Comparison of ENCODE assay signal across 10 cellular contexts in genomic region chr4:108036252-108036651, GRCh38. TPM values are rescaled to one million over a fixed set of nuclear protein-coding genes. Genes with fewer than 3 reads are reported as not detected.
DNase-seq lines count a peak whose midpoint lies in the region; ATAC-seq and TF ChIP-seq lines count a peak whose summit lies in the region.
"Had no signal": no experiment of that assay in that cellular context is flagged by ENCODE, and none has a peak within 500 bp of the region (broad histone marks: within the 10 kb centered on the region; RNA-seq: fewer than 3 reads in every experiment).

No MANE protein-coding gene starts in this region.

- TF ChIP-seq CTCF in psoas muscle (IDR thresholded peaks at IDR 0.05): no peak
- no peak for TF ChIP-seq CTCF in adrenal gland (IDR thresholded peaks at IDR 0.05)

- H3K9me3 ChIP-seq in psoas muscle (no peaks in the 10 kb centered on the region), adrenal gland (replicated peaks in 1 of 3) (no peaks in the 10 kb centered on the region)

- H3K4me3 ChIP-seq in psoas muscle (no peak overlapping the region), adrenal gland (no peak overlapping the region)
- H3K4me3 ChIP-seq: skin epidermis had no signal

- H3K36me3 ChIP-seq in psoas muscle (ENCODE audit: insufficient read depth in 1 of 2, low read depth in 1 of 2) (peaks cover 10 to 44% of the 10 kb centered on the region in 2 donors), adrenal gland (replicated peaks in 1 of 2) (peaks cover 0 to 14% of the 10 kb centered on the region in 2 donors)

- H3K27ac ChIP-seq in psoas muscle (no peak overlapping the region), adrenal gland (no peak overlapping the region)

- H3K27me3 ChIP-seq in psoas muscle (ENCODE audit: insufficient read depth in 3 of 3, low read length in 2 of 3) (no peaks in the 10 kb centered on the region), adrenal gland (no peaks in the 10 kb centered on the region)

- intact Hi-C loops in psoas muscle (cut with DNase I): no loop called here
- intact Hi-C loops in adrenal gland (cut with DNase I): no loop called here

- ATAC-seq in GM18873 (IDR thresholded peaks at IDR 0.05; ENCODE audit: low FRiP score, unreplicated experiment) (peak; percentile 95), HG03039 (IDR thresholded peaks at IDR 0.05; ENCODE audit: unreplicated experiment) (peak; percentile 94), psoas muscle (peak; percentile 57 to 78 (median 62))
- ATAC-seq: HCT116 had no signal

- DNase-seq in activated CD4-positive, alpha-beta T cell treated with anti-CD3 and anti-CD28 coated beads for 4 hours: peak; percentile 66 to 67
- DNase-seq in psoas muscle (no peak), NCI-H510A treated with DMSO at 0.1 percent for 48 hours (lab: John Stamatoyannopoulos, UW) (no peak), adrenal gland (no peak), globus pallidus (ENCODE audit: low spot score) (no peak), amygdala (lab: John Stamatoyannopoulos, UW) (no peak)

- H3K4me1 ChIP-seq in psoas muscle (no peaks in the 10 kb centered on the region), adrenal gland (replicated peaks in 1 of 2) (no peaks in the 10 kb centered on the region)

- 66 to 80% (median 77%) methylated on average over 6 of the region's 6 CpGs for WGBS in psoas muscle, 3 donors
- WGBS in adrenal gland, 4 donors: 86 to 90% (median 89%) methylated on average over 5 to 6 of the region's 6 CpGs

- no peak for TF ChIP-seq POLR2A in adrenal gland (IDR thresholded peaks at IDR 0.05)

RNA-seq across cellular contexts. Expression of gene HADH, which starts 46.6 kb away (rescaled TPM):
- total RNA-seq in psoas muscle (100 to 1,000 TPM in 3 of 4 donors, 10 to 100 TPM in 1; 84.4 to 150 (median 118) TPM), adrenal gland (100 to 1,000 TPM in 2 of 8 donors, 10 to 100 TPM in 6; 55.4 to 123 (median 71.5) TPM)
- polyA plus RNA-seq in psoas muscle (100 to 1,000 TPM in 1 of 3 donors, 10 to 100 TPM in 2; 26.6 to 125 (median 99.5) TPM), adrenal gland (100 to 1,000 TPM in 1 of 3 donors, 10 to 100 TPM in 2; 38.0 to 102 (median 49.4) TPM)

Comparison
In these comparisons a context has a peak if more than half of its experiments do, and no peak if none do; other contexts are left out.
1. DNase-seq: peak in activated CD4-positive, alpha-beta T cell treated with anti-CD3 and anti-CD28 coated beads for 4 hours (2 of 2); none in psoas muscle (0 of 2), NCI-H510A treated with DMSO at 0.1 percent for 48 hours (single experiment), adrenal gland (0 of 7), globus pallidus (single experiment) and amygdala (0 of 56).
2. Peak in every context shown above with its lines, with median percentiles within 50 percentile points of each other: ATAC-seq.